1 cellular context compared by ENCODE assay signal in the genomic region with DNA sequence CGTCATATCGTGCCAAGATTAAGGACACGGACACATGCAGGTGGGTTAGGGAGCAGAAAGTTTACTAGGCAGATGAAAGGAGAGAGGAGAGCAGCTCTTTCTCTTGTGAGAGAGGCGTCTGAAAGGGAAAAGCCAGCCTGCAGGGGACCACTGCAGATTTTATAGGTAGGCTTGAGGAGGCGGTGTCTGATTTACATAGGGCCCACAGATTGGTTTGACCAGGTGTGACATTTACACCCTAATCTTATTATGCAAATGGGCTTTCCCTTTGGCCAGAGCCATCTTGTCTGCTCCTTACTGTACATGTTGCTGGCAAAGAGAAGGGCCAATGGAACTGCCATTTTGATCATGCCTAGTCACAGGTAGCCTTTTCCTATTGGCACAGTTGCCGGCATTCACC.
TF ChIP-seq lines count a peak whose summit lies in the region.

No MANE protein-coding gene starts in this region.

TF ChIP-seq in WTC11, 78 proteins besides CTCF, POLR2A, EP300 and RAD21 (continued from another document):
- TF ChIP-seq, protein P1, sequence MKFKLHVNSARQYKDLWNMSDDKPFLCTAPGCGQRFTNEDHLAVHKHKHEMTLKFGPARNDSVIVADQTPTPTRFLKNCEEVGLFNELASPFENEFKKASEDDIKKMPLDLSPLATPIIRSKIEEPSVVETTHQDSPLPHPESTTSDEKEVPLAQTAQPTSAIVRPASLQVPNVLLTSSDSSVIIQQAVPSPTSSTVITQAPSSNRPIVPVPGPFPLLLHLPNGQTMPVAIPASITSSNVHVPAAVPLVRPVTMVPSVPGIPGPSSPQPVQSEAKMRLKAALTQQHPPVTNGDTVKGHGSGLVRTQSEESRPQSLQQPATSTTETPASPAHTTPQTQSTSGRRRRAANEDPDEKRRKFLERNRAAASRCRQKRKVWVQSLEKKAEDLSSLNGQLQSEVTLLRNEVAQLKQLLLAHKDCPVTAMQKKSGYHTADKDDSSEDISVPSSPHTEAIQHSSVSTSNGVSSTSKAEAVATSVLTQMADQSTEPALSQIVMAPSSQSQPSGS (CRISPR knock-in tag; IDR thresholded peaks at IDR 0.05; ENCODE audit: borderline replicate concordance, low read depth) = no peak
- TF ChIP-seq ZNF219 (CRISPR knock-in tag; IDR thresholded peaks at IDR 0.05; ENCODE audit: borderline replicate concordance) (no peak), FOXP1 (CRISPR knock-in tag; IDR thresholded peaks at IDR 0.05; ENCODE audit: borderline replicate concordance) (no peak), ZNF138 (CRISPR knock-in tag; conservative IDR thresholded peaks at IDR 0.05) (no peak)
- TF ChIP-seq, protein P2, sequence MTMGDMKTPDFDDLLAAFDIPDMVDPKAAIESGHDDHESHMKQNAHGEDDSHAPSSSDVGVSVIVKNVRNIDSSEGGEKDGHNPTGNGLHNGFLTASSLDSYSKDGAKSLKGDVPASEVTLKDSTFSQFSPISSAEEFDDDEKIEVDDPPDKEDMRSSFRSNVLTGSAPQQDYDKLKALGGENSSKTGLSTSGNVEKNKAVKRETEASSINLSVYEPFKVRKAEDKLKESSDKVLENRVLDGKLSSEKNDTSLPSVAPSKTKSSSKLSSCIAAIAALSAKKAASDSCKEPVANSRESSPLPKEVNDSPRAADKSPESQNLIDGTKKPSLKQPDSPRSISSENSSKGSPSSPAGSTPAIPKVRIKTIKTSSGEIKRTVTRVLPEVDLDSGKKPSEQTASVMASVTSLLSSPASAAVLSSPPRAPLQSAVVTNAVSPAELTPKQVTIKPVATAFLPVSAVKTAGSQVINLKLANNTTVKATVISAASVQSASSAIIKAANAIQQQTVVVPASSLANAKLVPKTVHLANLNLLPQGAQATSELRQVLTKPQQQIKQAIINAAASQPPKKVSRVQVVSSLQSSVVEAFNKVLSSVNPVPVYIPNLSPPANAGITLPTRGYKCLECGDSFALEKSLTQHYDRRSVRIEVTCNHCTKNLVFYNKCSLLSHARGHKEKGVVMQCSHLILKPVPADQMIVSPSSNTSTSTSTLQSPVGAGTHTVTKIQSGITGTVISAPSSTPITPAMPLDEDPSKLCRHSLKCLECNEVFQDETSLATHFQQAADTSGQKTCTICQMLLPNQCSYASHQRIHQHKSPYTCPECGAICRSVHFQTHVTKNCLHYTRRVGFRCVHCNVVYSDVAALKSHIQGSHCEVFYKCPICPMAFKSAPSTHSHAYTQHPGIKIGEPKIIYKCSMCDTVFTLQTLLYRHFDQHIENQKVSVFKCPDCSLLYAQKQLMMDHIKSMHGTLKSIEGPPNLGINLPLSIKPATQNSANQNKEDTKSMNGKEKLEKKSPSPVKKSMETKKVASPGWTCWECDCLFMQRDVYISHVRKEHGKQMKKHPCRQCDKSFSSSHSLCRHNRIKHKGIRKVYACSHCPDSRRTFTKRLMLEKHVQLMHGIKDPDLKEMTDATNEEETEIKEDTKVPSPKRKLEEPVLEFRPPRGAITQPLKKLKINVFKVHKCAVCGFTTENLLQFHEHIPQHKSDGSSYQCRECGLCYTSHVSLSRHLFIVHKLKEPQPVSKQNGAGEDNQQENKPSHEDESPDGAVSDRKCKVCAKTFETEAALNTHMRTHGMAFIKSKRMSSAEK (CRISPR knock-in tag; IDR thresholded peaks at IDR 0.05; ENCODE audit: borderline replicate concordance) = no peak
